ENCODE assay signal across 29 cellular contexts in genomic region chr9:37566716-37567115, GRCh38. TPM values are rescaled to one million over a fixed set of nuclear protein-coding genes. Genes with fewer than 3 reads are reported as not detected.
DNase-seq lines count a peak whose midpoint lies in the region; ATAC-seq, FAIRE-seq and TF ChIP-seq lines count a peak whose summit lies in the region.
"Had no signal": no experiment of that assay in that cellular context is flagged by ENCODE, and none has a peak within 500 bp of the region (broad histone marks: within the 10 kb centered on the region; RNA-seq: fewer than 3 reads in every experiment).

No MANE protein-coding gene starts in this region.

- H3K4me1 Mint-ChIP-seq in activated T-helper 17 cell treated with anti-CD3 and anti-CD28 coated beads, Interleukin-2, amount 50 U/mL, for 72 hours: peaks cover 5% of the 10 kb centered on the region
- H3K4me1 Mint-ChIP-seq: activated naive CD4-positive, alpha-beta T cell treated with anti-CD3 and anti-CD28 coated beads, Interleukin-2, amount 50 U/mL, for 24 hours; immature natural killer cell; neural progenitor cell had no signal

- POLR2A ChIA-PET in OCI-LY7 (lab: Charles Lee): interaction anchor here (0.7 to 2.2 kb wide), 8 partner anchors 9 to 633 kb away, joined by 3 to 12 read pairs (median 4); partner anchors contain the start of genes FBXO10 and TOMM5

- TSS peak; percentile 26 for BruUV-seq in OCI-LY7 (replicated peaks; lab: Mats Ljungman, UMichigan)

- H3K36me3 ChIP-seq in GM06990 (ENCODE audit: control insufficient read depth, insufficient read depth, low read length) (no peaks in the 10 kb centered on the region), OCI-LY7 (ENCODE audit: insufficient read depth, low read length) (peaks cover 56% of the 10 kb centered on the region), hepatocyte (replicated peaks; ENCODE audit: insufficient read depth, low read depth) (no peaks in the 10 kb centered on the region)
- H3K36me3 ChIP-seq: neural progenitor cell, upper lobe of right lung had no signal

- H3K27me3 Mint-ChIP-seq in activated T-helper 17 cell treated with anti-CD3 and anti-CD28 coated beads, Interleukin-2, amount 50 U/mL, for 72 hours: no peaks in the 10 kb centered on the region
- H3K27me3 Mint-ChIP-seq: activated naive CD4-positive, alpha-beta T cell treated with anti-CD3 and anti-CD28 coated beads, Interleukin-2, amount 50 U/mL, for 24 hours; CD4-positive, CD25-positive, alpha-beta regulatory T cell; progenitor cell of endocrine pancreas had no signal

- WGBS in hepatocyte (ENCODE audit: low lambda C conversion rate, missing lambda C conversion rate): 55% methylated on average over 3 of the region's 3 CpGs

- H3K4me2 ChIP-seq in OCI-LY7 (ENCODE audit: low read length) (peak overlapping the region; percentile 62; the same call in 1 of the 2 replicates), hepatocyte (no peak overlapping the region)
- H3K4me2 ChIP-seq: neural progenitor cell had no signal

- CTCF ChIA-PET in OCI-LY7 (lab: Charles Lee; ENCODE audit: unreplicated experiment): interaction anchor here (1.4 kb wide), 1 partner anchor 81 kb away, joined by 4 read pairs; the partner anchor contains the start of gene POLR1E

- intact Hi-C loops in OCI-LY7 (cut with micrococcal nuclease; ENCODE audit: unreplicated experiment): no loop called here

- peaks cover 3% of the 10 kb centered on the region for H3K9me3 Mint-ChIP-seq in activated T-helper 17 cell treated with anti-CD3 and anti-CD28 coated beads, Interleukin-2, amount 50 U/mL, for 72 hours
- H3K9me3 Mint-ChIP-seq: immature natural killer cell had no signal

- peaks cover 22% of the 10 kb centered on the region; the same call in 1 of the 2 replicates for H3K9me3 ChIP-seq in OCI-LY7 (ENCODE audit: low read length)
- no peaks in the 10 kb centered on the region for H3K9me3 ChIP-seq in hepatocyte (ENCODE audit: low read depth)
- H3K9me3 ChIP-seq: upper lobe of right lung had no signal

- H3K4me1 ChIP-seq in OCI-LY7 (ENCODE audit: insufficient read depth, low read length, poor library complexity, severe bottlenecking) (peaks cover 22% of the 10 kb centered on the region), hepatocyte (ENCODE audit: insufficient read depth) (no peaks in the 10 kb centered on the region)
- H3K4me1 ChIP-seq: foreskin keratinocyte, left lung, neural progenitor cell, upper lobe of right lung had no signal

- H3K27ac ChIP-seq in OCI-LY7 (ENCODE audit: low read depth, low read length, poor library complexity, severe bottlenecking) (no peak overlapping the region), hepatocyte (peak overlapping the region; percentile 29)
- H3K27ac ChIP-seq: epithelial cell of prostate, foreskin keratinocyte, left lung, neural progenitor cell, upper lobe of right lung had no signal

- ATAC-seq in GM21381 (IDR thresholded peaks at IDR 0.05; ENCODE audit: unreplicated experiment) (peak; percentile 4), HG02678 (IDR thresholded peaks at IDR 0.05; ENCODE audit: unreplicated experiment) (no peak), HG03196 (IDR thresholded peaks at IDR 0.05; ENCODE audit: unreplicated experiment) (no peak)
- ATAC-seq in activated T-helper 17 cell treated with anti-CD3 and anti-CD28 coated beads, Interleukin-2, amount 50 U/mL, for 72 hours (replicated peaks): no peak
- ATAC-seq: foreskin keratinocyte, K562, left lung, T-cell, upper lobe of right lung had no signal

- H2AFZ ChIP-seq in OCI-LY7 (ENCODE audit: low read length): no peak overlapping the region
- no peak overlapping the region for H2AFZ ChIP-seq in hepatocyte
- H2AFZ ChIP-seq: neural progenitor cell had no signal

- no peak overlapping the region for H3K27ac Mint-ChIP-seq in activated T-helper 17 cell treated with anti-CD3 and anti-CD28 coated beads, Interleukin-2, amount 50 U/mL, for 72 hours
- H3K27ac Mint-ChIP-seq: activated naive CD4-positive, alpha-beta T cell treated with anti-CD3 and anti-CD28 coated beads, Interleukin-2, amount 50 U/mL, for 24 hours; activated T-helper 1 cell treated with anti-CD3 and anti-CD28 coated beads, Interleukin-12 subunit alpha, Interleukin-12 subunit beta, Interleukin-2, Interleukin-4 antibody, amounts not matched to agents 30 ng/mL and 10 ng/mL and 1 ng/mL, durations not matched to agents 14 hours and 24 hours and 36 hours; CD4-positive, CD25-positive, alpha-beta regulatory T cell; immature natural killer cell; neural progenitor cell; T-cell had no signal

- H3K27me3 ChIP-seq in GM06990 (replicated peaks; ENCODE audit: control insufficient read depth, insufficient read depth, low read length) (no peaks in the 10 kb centered on the region), hepatocyte (no peaks in the 10 kb centered on the region)
- H3K27me3 ChIP-seq: foreskin keratinocyte, left lung, neural progenitor cell, upper lobe of right lung had no signal

- H3K36me3 Mint-ChIP-seq in activated T-helper 17 cell treated with anti-CD3 and anti-CD28 coated beads, Interleukin-2, amount 50 U/mL, for 72 hours (ENCODE audit: low read depth): peaks cover 20% of the 10 kb centered on the region

- no peaks in the 10 kb centered on the region for H4K20me1 ChIP-seq in OCI-LY7 (ENCODE audit: insufficient read depth, low read length)
- H4K20me1 ChIP-seq in hepatocyte (ENCODE audit: insufficient read depth, poor library complexity, severe bottlenecking): no peaks in the 10 kb centered on the region

- no peaks in the 10 kb centered on the region for H3K9me2 ChIP-seq in OCI-LY7 (ENCODE audit: insufficient read depth, low read length)
- no peaks in the 10 kb centered on the region for H3K9me2 ChIP-seq in hepatocyte (replicated peaks; ENCODE audit: insufficient read depth)

- no peak overlapping the region for H3K4me3 Mint-ChIP-seq in activated T-helper 17 cell treated with anti-CD3 and anti-CD28 coated beads, Interleukin-2, amount 50 U/mL, for 72 hours
- H3K4me3 Mint-ChIP-seq: activated naive CD4-positive, alpha-beta T cell treated with anti-CD3 and anti-CD28 coated beads, Interleukin-2, amount 50 U/mL, for 24 hours; activated T-helper 1 cell treated with anti-CD3 and anti-CD28 coated beads, Interleukin-12 subunit alpha, Interleukin-12 subunit beta, Interleukin-2, Interleukin-4 antibody, amounts not matched to agents 30 ng/mL and 10 ng/mL and 1 ng/mL, durations not matched to agents 14 hours and 24 hours and 36 hours; CD4-positive, CD25-positive, alpha-beta regulatory T cell; immature natural killer cell; neural progenitor cell; T-cell had no signal

- H3K4me3 ChIP-seq in GM06990 (replicated peaks; ENCODE audit: low read depth, low read length) (peak overlapping the region; percentile 49), OCI-LY7 (ENCODE audit: low read depth, low read length, poor library complexity, severe bottlenecking) (no peak overlapping the region), hepatocyte (no peak overlapping the region)
- H3K4me3 ChIP-seq: K562, left lung, neural progenitor cell, upper lobe of right lung had no signal

- peaks cover 5% of the 10 kb centered on the region; the same call in 1 of the 2 replicates for H3K79me2 ChIP-seq in OCI-LY7 (ENCODE audit: insufficient read depth, low read depth, low read length)
- H3K79me2 ChIP-seq in hepatocyte: peaks cover 18% of the 10 kb centered on the region

- DNase-seq in GM06990 (ENCODE audit: extremely low read depth, insufficient read length) (peak; percentile 50), OCI-LY7 (ENCODE audit: low spot score) (no peak), hepatocyte (ENCODE audit: low spot score) (no peak), RCC 7860 (ENCODE audit: low spot score) (no peak)
- DNase-seq: ACHN; activated CD4-positive, alpha-beta T cell treated with anti-CD3 and anti-CD28 coated beads for 48 hours; aorta; CD4-positive, CD25-positive, alpha-beta regulatory T cell; central memory CD4-positive, alpha-beta T cell; foreskin keratinocyte; immature natural killer cell; left lung; NCI-H146; NCI-H69; Right ventricle myocardium superior; T-cell; upper lobe of right lung had no signal

- TF ChIP-seq CTCF in GM06990 (IDR thresholded peaks at IDR 0.05; ENCODE audit: insufficient read depth, low read length, poor library complexity, severe bottlenecking) (no peak), OCI-LY7 (conservative IDR thresholded peaks at IDR 0.05; ENCODE audit: low read length) (no peak), hepatocyte (IDR thresholded peaks at IDR 0.05; ENCODE audit: poor library complexity) (no peak)

- FAIRE-seq in RCC 7860 (lab: Jason Lieb, UNC): no peak
- FAIRE-seq: G401.6, H54, K562 had no signal

RNA-seq across cellular contexts. Expression of gene FBXO10, which starts 9.5 kb away (rescaled TPM):
- total RNA-seq in OCI-LY7 (2014; rRNA removed; shearing (Covaris generic)): 9.4 and 16.1 TPM in 2 replicates
- total RNA-seq in OCI-LY7 (2022) (13.0 and 13.2 TPM in 2 replicates), hepatocyte (10.2 and 12.5 TPM in 2 replicates)
- polyA plus RNA-seq in hepatocyte: 7.4 and 9.8 TPM in 2 replicates
- 1 to 10 TPM; 3.6 to 4.8 TPM for total RNA-seq in activated T-helper 17 cell treated with anti-CD3 and anti-CD28 coated beads, Interleukin-2, amount 50 U/mL, for 72 hours

RNA-seq across cellular contexts. Expression of gene TOMM5, which starts 25.7 kb away (rescaled TPM):
- 215 and 231 TPM in 2 replicates for total RNA-seq in OCI-LY7 (2014; rRNA removed; shearing (Covaris generic))
- 124 and 132 TPM in 2 replicates for total RNA-seq in OCI-LY7 (2022)
- 173 and 187 TPM in 2 replicates for total RNA-seq in hepatocyte
- polyA plus RNA-seq in hepatocyte: 283 and 293 TPM in 2 replicates
- 100 to 1,000 TPM in 1 of 2 donors, 10 to 100 TPM in 1; 77.7 to 158 TPM for total RNA-seq in activated T-helper 17 cell treated with anti-CD3 and anti-CD28 coated beads, Interleukin-2, amount 50 U/mL, for 72 hours
